Comparison of ENCODE assay signal across 27 cellular contexts in genomic region chr15:49059491-49059890, GRCh38.
"Had no signal": no experiment of that assay in that cellular context is flagged by ENCODE, and none has a peak within 500 bp of the region (broad histone marks: within the 10 kb centered on the region; RNA-seq: fewer than 3 reads in every experiment).

No MANE protein-coding gene starts in this region.

- H3K27ac ChIP-seq: KMS-11, SK-N-MC had no signal

- FAIRE-seq: astrocyte had no signal

- H3K4me3 ChIP-seq: SK-N-MC had no signal

- H3K9ac ChIP-seq: KMS-11 had no signal

- H3K4me2 ChIP-seq: KMS-11 had no signal

- DNase-seq: activated CD4-positive, alpha-beta T cell treated with anti-CD3 and anti-CD28 coated beads for 48 hours; activated CD4-positive, alpha-beta T cell treated with anti-CD3 and anti-CD28 coated beads, Interleukin-2, amount 50 U/mL, for 4 hours; activated CD4-positive, CD25-positive, alpha-beta regulatory T cell treated with anti-CD3 and anti-CD28 coated beads, Interleukin-2, amount 50 U/mL, for 72 hours; activated CD8-positive, alpha-beta memory T cell treated with anti-CD3 and anti-CD28 coated beads, Interleukin-2, amount 50 U/mL, for 48 hours; activated CD8-positive, alpha-beta T cell treated with anti-CD3 and anti-CD28 coated beads, Interleukin-2, amount 10 ng/mL, durations not matched to agents 7 days and 5 days; activated naive CD8-positive, alpha-beta T cell treated with anti-CD3 and anti-CD28 coated beads, Interleukin-2, amount 50 U/mL, for 24 hours; activated T-cell treated with anti-CD3 and anti-CD28 coated beads, Interleukin-2, amount 50 U/mL, for 1 hour; amygdala; MV-4-11; NCI-H1092 treated with DMSO at 0.1 percent for 48 hours; NCI-H1436; NCI-H1694 treated with DMSO at 0.1 percent for 48 hours; NCI-H2029 treated with DMSO at 0.1 percent for 48 hours; NCI-H345; NCI-H510A; NCI-H526 treated with DMSO at 0.1 percent for 48 hours; NCI-H82; OCI-M1; RPMI8226; SW 1271 had no signal

- ATAC-seq: activated CD8-positive, alpha-beta T cell treated with anti-CD3 and anti-CD28 coated beads, Interleukin-2, amount 10 ng/mL, durations not matched to agents 7 days and 5 days; activated naive CD4-positive, alpha-beta T cell treated with anti-CD3 and anti-CD28 coated beads, Interleukin-2, amount 50 U/mL, for 72 hours; activated naive CD8-positive, alpha-beta T cell treated with anti-CD3 and anti-CD28 coated beads, Interleukin-2, amount 50 U/mL, for 24 hours; Panc1; Right ventricle myocardium inferior; WTC11 had no signal
